Comparison of ENCODE assay signal across 14 cellular contexts in genomic region chr1:16615253-16616252, GRCh38. TPM values are rescaled to one million over a fixed set of nuclear protein-coding genes. Genes with fewer than 3 reads are reported as not detected.
A peak's percentile ranks its signal among the peaks of the same experiment; 100 is the strongest.
DNase-seq lines count a peak whose midpoint lies in the region; TF ChIP-seq lines count a peak whose summit lies in the region.
"Had no signal": no experiment of that assay in that cellular context is flagged by ENCODE, and none has a peak within 500 bp of the region (broad histone marks: within the 10 kb centered on the region; RNA-seq: fewer than 3 reads in every experiment).

No MANE protein-coding gene starts in this region.

- H3K27me3 ChIP-seq in ovary: no peaks in the 10 kb centered on the region
- peaks cover 0 to 7% (median 0%) of the 10 kb centered on the region in 4 donors for H3K27me3 ChIP-seq in esophagus squamous epithelium
- H3K27me3 ChIP-seq: brain microvascular endothelial cell had no signal

- 74 to 76% (median 74%) methylated on average over 9 of the region's 9 CpGs for WGBS in ovary, 3 donors
- WGBS in esophagus squamous epithelium, 2 donors: 75 to 78% methylated on average over 9 of the region's 9 CpGs

- H3K9me3 ChIP-seq in ovary (no peaks in the 10 kb centered on the region), esophagus squamous epithelium (no peaks in the 10 kb centered on the region)

- TF ChIP-seq EP300 in ovary (IDR thresholded peaks at IDR 0.05): no peak

- H3K36me3 ChIP-seq in ovary (no peaks in the 10 kb centered on the region), esophagus squamous epithelium (peaks cover 0 to 30% (median 0%) of the 10 kb centered on the region in 3 donors)

- peaks cover 3% of the 10 kb centered on the region for H3K4me1 ChIP-seq in ovary (ENCODE audit: insufficient read depth)
- H3K4me1 ChIP-seq in esophagus squamous epithelium: peaks cover 10 to 34% (median 12%) of the 10 kb centered on the region in 3 donors

- no peak for TF ChIP-seq CTCF in ovary (IDR thresholded peaks at IDR 0.05)
- no peak for TF ChIP-seq CTCF in esophagus squamous epithelium (IDR thresholded peaks at IDR 0.05)

- TF ChIP-seq POLR2A in ovary (IDR thresholded peaks at IDR 0.05) (no peak), esophagus squamous epithelium (IDR thresholded peaks at IDR 0.05) (no peak)

- DNase-seq in NCI-H82 (lab: John Stamatoyannopoulos, UW) (peak; percentile 51), NCI-H82 treated with DMSO at 0.1 percent for 48 hours (lab: John Stamatoyannopoulos, UW; ENCODE audit: unreplicated experiment) (no peak), OCI-M1 (lab: John Stamatoyannopoulos, UW) (peak; percentile 69), ecto neural progenitor cell (ENCODE audit: low spot score) (peak; percentile 59), ovary (peak in 3 of 5 donors; percentile 24 to 37 (median 29)), NCI-H128 (lab: John Stamatoyannopoulos, UW; ENCODE audit: unreplicated experiment) (no peak), esophagus squamous epithelium (lab: John Stamatoyannopoulos, UW) (no peak)
- no peak for DNase-seq in stimulated activated CD4-positive, alpha-beta T cell treated with anti-CD3 and anti-CD28 coated beads, Interleukin-4, amount 100 ng/mL, for 4 hours
- DNase-seq: brain microvascular endothelial cell; CD4-positive, alpha-beta memory T cell; NCI-H187; NCI-H524 treated with DMSO at 0.1 percent for 48 hours had no signal

- intact Hi-C loops in ovary (cut with DNase I) (no loop called here), esophagus squamous epithelium (cut with DNase I) (no loop called here)

- H3K4me3 ChIP-seq in ovary (no peak overlapping the region), esophagus squamous epithelium (no peak overlapping the region)

- no peak overlapping the region for H3K27ac ChIP-seq in ovary
- H3K27ac ChIP-seq in esophagus squamous epithelium: no peak overlapping the region
- H3K27ac ChIP-seq: brain microvascular endothelial cell, KMS-11, RWPE1 had no signal

RNA-seq across cellular contexts. Expression of gene NBPF1, which starts 2.2 kb away (rescaled TPM):
- total RNA-seq in ovary: 100 to 1,000 TPM in 1 of 7 donors, 10 to 100 TPM in 6; 30.4 to 111 (median 55.9) TPM
- polyA plus RNA-seq in ovary: 10 to 100 TPM; 14.7 to 78.8 TPM
- 10 to 100 TPM in 3 of 4 donors, 1 to 10 TPM in 1; 10.0 to 23.5 (median 10.7) TPM for total RNA-seq in esophagus squamous epithelium

RNA-seq across cellular contexts. Expression of gene RNU1-3, which starts 51.2 kb away (rescaled TPM):
- total RNA-seq in ovary (1,000 to 10,000 TPM in 5 of 7 donors, under 1 TPM in 2; under 0.01 to 7,521 (median 3,807) TPM), esophagus squamous epithelium (under 1 TPM; under 0.01 TPM)
- polyA plus RNA-seq in ovary: not detected
- polyA plus RNA-seq: CD4-positive, alpha-beta memory T cell had no signal

Comparison
In these comparisons a context has a peak if more than half of its experiments do, and no peak if none do; other contexts are left out.
1. DNase-seq: peak in NCI-H82 (single experiment), OCI-M1 (single experiment), ecto neural progenitor cell (single experiment) and ovary (3 of 5); none in NCI-H82 treated with DMSO at 0.1 percent for 48 hours (single experiment), stimulated activated CD4-positive, alpha-beta T cell treated with anti-CD3 and anti-CD28 coated beads, Interleukin-4, amount 100 ng/mL, for 4 hours (0 of 2), NCI-H128 (single experiment) and esophagus squamous epithelium (single experiment).